In genomic region chr14:81523616-81524015, GRCh38 we compare ENCODE assay signal across 13 cellular contexts. TPM values are rescaled to one million over a fixed set of nuclear protein-coding genes. Genes with fewer than 3 reads are reported as not detected.
DNase-seq lines count a peak whose midpoint lies in the region; ATAC-seq, FAIRE-seq and TF ChIP-seq lines count a peak whose summit lies in the region.
"Had no signal": no experiment of that assay in that cellular context is flagged by ENCODE, and none has a peak within 500 bp of the region (broad histone marks: within the 10 kb centered on the region; RNA-seq: fewer than 3 reads in every experiment).

No MANE protein-coding gene starts in this region.

- H3K36me3 ChIP-seq in ovary = no peaks in the 10 kb centered on the region

- FAIRE-seq in D721Med (lab: Jason Lieb, UNC) = no peak
- FAIRE-seq: endothelial cell of umbilical vein had no signal

- H3K9me3 ChIP-seq in ovary = no peaks in the 10 kb centered on the region
- H3K9me3 ChIP-seq: heart left ventricle had no signal

- peak; percentile 68 for ATAC-seq in GM18858 (IDR thresholded peaks at IDR 0.05; ENCODE audit: unreplicated experiment)
- ATAC-seq in GM21367 (IDR thresholded peaks at IDR 0.05; ENCODE audit: unreplicated experiment) = peak; percentile 61
- ATAC-seq in HG02981 (IDR thresholded peaks at IDR 0.05; ENCODE audit: unreplicated experiment) = peak; percentile 52
- ATAC-seq: heart left ventricle, left cardiac atrium had no signal

- TF ChIP-seq POLR2A in ovary (IDR thresholded peaks at IDR 0.05) = no peak

- no peaks in the 10 kb centered on the region for H3K9me3 Mint-ChIP-seq in activated T-helper 1 cell treated with anti-CD3 and anti-CD28 coated beads, Interleukin-12 subunit alpha, Interleukin-12 subunit beta, Interleukin-2, Interleukin-4 antibody, amounts not matched to agents 30 ng/mL and 10 ng/mL and 1 ng/mL, durations not matched to agents 14 hours and 24 hours and 36 hours
- H3K9me3 Mint-ChIP-seq: H9 had no signal

- no peaks in the 10 kb centered on the region for H3K27me3 Mint-ChIP-seq in activated T-helper 1 cell treated with anti-CD3 and anti-CD28 coated beads, Interleukin-12 subunit alpha, Interleukin-12 subunit beta, Interleukin-2, Interleukin-4 antibody, amounts not matched to agents 30 ng/mL and 10 ng/mL and 1 ng/mL, durations not matched to agents 14 hours and 24 hours and 36 hours (ENCODE audit: insufficient read depth)

- WGBS in ovary, 3 donors = 63 to 76% (median 73%) methylated on average over 2 of the region's 2 CpGs

- no peak overlapping the region for H3K4me3 Mint-ChIP-seq in activated T-helper 1 cell treated with anti-CD3 and anti-CD28 coated beads, Interleukin-12 subunit alpha, Interleukin-12 subunit beta, Interleukin-2, Interleukin-4 antibody, amounts not matched to agents 30 ng/mL and 10 ng/mL and 1 ng/mL, durations not matched to agents 14 hours and 24 hours and 36 hours
- H3K4me3 Mint-ChIP-seq: H9 had no signal

- no peak overlapping the region for H3K4me3 ChIP-seq in ovary
- H3K4me3 ChIP-seq: heart left ventricle, PC-9 had no signal

- H3K27ac Mint-ChIP-seq in activated T-helper 1 cell treated with anti-CD3 and anti-CD28 coated beads, Interleukin-12 subunit alpha, Interleukin-12 subunit beta, Interleukin-2, Interleukin-4 antibody, amounts not matched to agents 30 ng/mL and 10 ng/mL and 1 ng/mL, durations not matched to agents 14 hours and 24 hours and 36 hours = peak overlapping the region; percentile 66
- H3K27ac Mint-ChIP-seq: H9 had no signal

- H3K4me1 ChIP-seq in ovary (ENCODE audit: insufficient read depth) = peaks cover 12% of the 10 kb centered on the region

- no peak for TF ChIP-seq EP300 in ovary (IDR thresholded peaks at IDR 0.05)

- H3K36me3 Mint-ChIP-seq in activated T-helper 1 cell treated with anti-CD3 and anti-CD28 coated beads, Interleukin-12 subunit alpha, Interleukin-12 subunit beta, Interleukin-2, Interleukin-4 antibody, amounts not matched to agents 30 ng/mL and 10 ng/mL and 1 ng/mL, durations not matched to agents 14 hours and 24 hours and 36 hours (ENCODE audit: low read depth) = peaks cover 48% of the 10 kb centered on the region

- no peak overlapping the region for H3K27ac ChIP-seq in ovary
- H3K27ac ChIP-seq: heart left ventricle, PC-9 had no signal

- DNase-seq in activated T-helper 1 cell treated with anti-CD3 and anti-CD28 coated beads, Interleukin-12 subunit alpha, Interleukin-12 subunit beta, Interleukin-2, Interleukin-4 antibody, amounts not matched to agents 30 ng/mL and 10 ng/mL and 1 ng/mL, durations not matched to agents 14 hours and 24 hours and 36 hours (ENCODE audit: low spot score) = peak; percentile 16
- DNase-seq in D721Med (ENCODE audit: insufficient read length, low spot score) (no peak), ovary (no peak), NCI-H1694 treated with DMSO at 0.1 percent for 48 hours (lab: John Stamatoyannopoulos, UW) (no peak)
- DNase-seq: EL, H9, heart left ventricle, left cardiac atrium, PC-9 had no signal

- peaks cover 57% of the 10 kb centered on the region for H3K4me1 Mint-ChIP-seq in activated T-helper 1 cell treated with anti-CD3 and anti-CD28 coated beads, Interleukin-12 subunit alpha, Interleukin-12 subunit beta, Interleukin-2, Interleukin-4 antibody, amounts not matched to agents 30 ng/mL and 10 ng/mL and 1 ng/mL, durations not matched to agents 14 hours and 24 hours and 36 hours (ENCODE audit: low read depth)
- H3K4me1 Mint-ChIP-seq: H9 had no signal

- H3K27me3 ChIP-seq in ovary = no peaks in the 10 kb centered on the region
- H3K27me3 ChIP-seq: heart left ventricle had no signal

- TF ChIP-seq CTCF in D721Med (IDR thresholded peaks at IDR 0.05; ENCODE audit: insufficient read depth, missing control alignments) = no peak
- no peak for TF ChIP-seq CTCF in ovary (IDR thresholded peaks at IDR 0.05)

- intact Hi-C loops in activated T-helper 1 cell treated with anti-CD3 and anti-CD28 coated beads, Interleukin-12 subunit alpha, Interleukin-12 subunit beta, Interleukin-2, Interleukin-4 antibody, amounts not matched to agents 30 ng/mL and 10 ng/mL and 1 ng/mL, durations not matched to agents 14 hours and 24 hours and 36 hours (cut with micrococcal nuclease) = loop anchor here (1.0 to 2.0 kb wide), 3 partner anchors 10 to 49 kb away; partner anchors contain the start of gene SEL1L
- intact Hi-C loops in ovary (cut with DNase I) = no loop called here

RNA-seq across cellular contexts. Expression of gene SEL1L, which starts 10.0 kb away (rescaled TPM):
- 55.9 and 56.1 TPM in 2 replicates for total RNA-seq in activated T-helper 1 cell treated with anti-CD3 and anti-CD28 coated beads, Interleukin-12 subunit alpha, Interleukin-12 subunit beta, Interleukin-2, Interleukin-4 antibody, amounts not matched to agents 30 ng/mL and 10 ng/mL and 1 ng/mL, durations not matched to agents 14 hours and 24 hours and 36 hours
- 10 to 100 TPM; 27.8 to 68.2 (median 57.3) TPM for total RNA-seq in ovary
- polyA plus RNA-seq in ovary = 10 to 100 TPM; 15.6 to 41.5 TPM
